1 cellular context compared by ENCODE assay signal in genomic region chr17:64007089-64007837, GRCh38.
TF ChIP-seq lines count a peak whose summit lies in the region.
"Not testable (repeated sequence)": the region's sequence is repeated elsewhere in the genome, so short reads cannot be mapped to it uniquely, and the experiment has no call there.

No MANE protein-coding gene starts in this region.

TF ChIP-seq in K562, 482 proteins besides CTCF, POLR2A, EP300 and RAD21:
- TF ChIP-seq USF1 (CRISPR knock-in tag; IDR thresholded peaks at IDR 0.05) = peak; percentile 4; the same call in 1 of the 2 replicates
- 0 out of 2 replicates have a peak, but pooled peaks have one; percentile 6 for TF ChIP-seq SMARCC2 (IDR thresholded peaks at IDR 0.05; ENCODE audit: low read depth)
- TF ChIP-seq, protein P1, sequence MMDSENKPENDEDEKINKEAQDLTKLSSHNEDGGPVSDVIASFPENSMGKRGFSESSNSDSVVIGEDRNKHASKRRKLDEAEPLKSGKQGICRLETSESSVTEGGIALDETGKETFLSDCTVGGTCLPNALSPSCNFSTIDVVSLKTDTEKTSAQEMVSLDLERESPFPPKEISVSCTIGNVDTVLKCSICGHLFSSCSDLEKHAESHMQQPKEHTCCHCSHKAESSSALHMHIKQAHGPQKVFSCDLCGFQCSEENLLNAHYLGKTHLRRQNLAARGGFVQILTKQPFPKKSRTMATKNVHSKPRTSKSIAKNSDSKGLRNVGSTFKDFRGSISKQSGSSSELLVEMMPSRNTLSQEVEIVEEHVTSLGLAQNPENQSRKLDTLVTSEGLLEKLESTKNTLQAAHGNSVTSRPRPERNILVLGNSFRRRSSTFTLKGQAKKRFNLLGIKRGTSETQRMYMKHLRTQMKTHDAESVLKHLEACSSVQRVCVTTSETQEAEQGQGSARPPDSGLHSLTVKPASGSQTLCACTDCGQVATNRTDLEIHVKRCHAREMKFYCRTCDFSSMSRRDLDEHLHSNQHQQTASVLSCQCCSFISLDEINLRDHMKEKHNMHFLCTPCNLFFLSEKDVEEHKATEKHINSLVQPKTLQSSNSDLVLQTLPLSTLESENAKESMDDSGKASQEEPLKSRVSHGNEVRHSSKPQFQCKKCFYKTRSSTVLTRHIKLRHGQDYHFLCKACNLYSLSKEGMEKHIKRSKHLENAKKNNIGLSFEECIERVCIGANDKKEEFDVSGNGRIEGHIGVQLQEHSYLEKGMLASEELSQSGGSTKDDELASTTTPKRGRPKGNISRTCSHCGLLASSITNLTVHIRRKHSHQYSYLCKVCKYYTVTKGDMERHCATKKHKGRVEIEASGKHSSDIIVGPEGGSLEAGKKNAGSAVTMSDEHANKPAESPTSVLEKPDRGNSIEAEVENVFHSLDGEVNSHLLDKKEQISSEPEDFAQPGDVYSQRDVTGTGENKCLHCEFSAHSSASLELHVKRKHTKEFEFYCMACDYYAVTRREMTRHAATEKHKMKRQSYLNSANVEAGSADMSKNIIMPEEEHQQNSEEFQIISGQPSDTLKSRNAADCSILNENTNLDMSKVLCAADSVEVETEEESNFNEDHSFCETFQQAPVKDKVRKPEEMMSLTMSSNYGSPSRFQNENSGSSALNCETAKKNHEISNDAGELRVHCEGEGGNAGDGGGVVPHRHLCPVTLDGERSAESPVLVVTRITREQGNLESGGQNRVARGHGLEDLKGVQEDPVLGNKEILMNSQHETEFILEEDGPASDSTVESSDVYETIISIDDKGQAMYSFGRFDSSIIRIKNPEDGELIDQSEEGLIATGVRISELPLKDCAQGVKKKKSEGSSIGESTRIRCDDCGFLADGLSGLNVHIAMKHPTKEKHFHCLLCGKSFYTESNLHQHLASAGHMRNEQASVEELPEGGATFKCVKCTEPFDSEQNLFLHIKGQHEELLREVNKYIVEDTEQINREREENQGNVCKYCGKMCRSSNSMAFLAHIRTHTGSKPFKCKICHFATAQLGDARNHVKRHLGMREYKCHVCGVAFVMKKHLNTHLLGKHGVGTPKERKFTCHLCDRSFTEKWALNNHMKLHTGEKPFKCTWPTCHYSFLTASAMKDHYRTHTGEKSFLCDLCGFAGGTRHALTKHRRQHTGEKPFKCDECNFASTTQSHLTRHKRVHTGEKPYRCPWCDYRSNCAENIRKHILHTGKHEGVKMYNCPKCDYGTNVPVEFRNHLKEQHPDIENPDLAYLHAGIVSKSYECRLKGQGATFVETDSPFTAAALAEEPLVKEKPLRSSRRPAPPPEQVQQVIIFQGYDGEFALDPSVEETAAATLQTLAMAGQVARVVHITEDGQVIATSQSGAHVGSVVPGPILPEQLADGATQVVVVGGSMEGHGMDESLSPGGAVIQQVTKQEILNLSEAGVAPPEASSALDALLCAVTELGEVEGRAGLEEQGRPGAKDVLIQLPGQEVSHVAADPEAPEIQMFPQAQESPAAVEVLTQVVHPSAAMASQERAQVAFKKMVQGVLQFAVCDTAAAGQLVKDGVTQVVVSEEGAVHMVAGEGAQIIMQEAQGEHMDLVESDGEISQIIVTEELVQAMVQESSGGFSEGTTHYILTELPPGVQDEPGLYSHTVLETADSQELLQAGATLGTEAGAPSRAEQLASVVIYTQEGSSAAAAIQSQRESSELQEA (IDR thresholded peaks at IDR 0.05; ENCODE audit: low read depth) = peak; percentile 84
- TF ChIP-seq, protein P2, sequence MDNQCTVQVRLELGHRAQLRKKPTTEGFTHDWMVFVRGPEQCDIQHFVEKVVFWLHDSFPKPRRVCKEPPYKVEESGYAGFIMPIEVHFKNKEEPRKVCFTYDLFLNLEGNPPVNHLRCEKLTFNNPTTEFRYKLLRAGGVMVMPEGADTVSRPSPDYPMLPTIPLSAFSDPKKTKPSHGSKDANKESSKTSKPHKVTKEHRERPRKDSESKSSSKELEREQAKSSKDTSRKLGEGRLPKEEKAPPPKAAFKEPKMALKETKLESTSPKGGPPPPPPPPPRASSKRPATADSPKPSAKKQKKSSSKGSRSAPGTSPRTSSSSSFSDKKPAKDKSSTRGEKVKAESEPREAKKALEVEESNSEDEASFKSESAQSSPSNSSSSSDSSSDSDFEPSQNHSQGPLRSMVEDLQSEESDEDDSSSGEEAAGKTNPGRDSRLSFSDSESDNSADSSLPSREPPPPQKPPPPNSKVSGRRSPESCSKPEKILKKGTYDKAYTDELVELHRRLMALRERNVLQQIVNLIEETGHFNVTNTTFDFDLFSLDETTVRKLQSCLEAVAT (IDR thresholded peaks at IDR 0.05) = 0 out of 4 replicates have a peak, but pooled peaks have one; percentile 46 to 51
- TF ChIP-seq MBD2 (IDR thresholded peaks at IDR 0.05; ENCODE audit: borderline replicate concordance, low read depth) = peak; percentile 4; the same call in 1 of the 2 replicates
- TF ChIP-seq ZNF197 (CRISPR knock-in tag; IDR thresholded peaks at IDR 0.05; ENCODE audit: low read depth) = 0 out of 2 replicates have a peak, but pooled peaks have one; percentile 66
- TF ChIP-seq ZFX (CRISPR knock-in tag; IDR thresholded peaks at IDR 0.05) = peak; percentile 57
- TF ChIP-seq ZNF644 (tag; IDR thresholded peaks at IDR 0.05; ENCODE audit: low read depth) = peak; percentile 67; the same call in 1 of the 2 replicates
- 0 out of 2 replicates have a peak, but pooled peaks have one; percentile 24 for TF ChIP-seq HLTF (IDR thresholded peaks at IDR 0.05)
- TF ChIP-seq NR1H2 (CRISPR knock-in tag; IDR thresholded peaks at IDR 0.05) = 0 out of 2 replicates have a peak, but pooled peaks have one; percentile 39
- TF ChIP-seq GTF2A2 (tag; IDR thresholded peaks at IDR 0.05) = 0 out of 2 replicates have a peak, but pooled peaks have one; percentile 35
- TF ChIP-seq SMARCA5 (IDR thresholded peaks at IDR 0.05) = 0 out of 2 replicates have a peak, but pooled peaks have one; percentile 66
- peak; percentile 25 for TF ChIP-seq BRD9 (IDR thresholded peaks at IDR 0.05; ENCODE audit: low read depth, partially characterized antibody)
- peak in 1 of 2 experiments; percentile 60; a peak in 2 of 4 replicates for TF ChIP-seq NRF1 (conservative IDR thresholded peaks at IDR 0.05 in 1 of 2, IDR thresholded peaks at IDR 0.05 in 1 of 2)
- not testable (repeated sequence) for TF ChIP-seq NR2C2 (CRISPR knock-in tag; IDR thresholded peaks at IDR 0.05)
- 0 out of 2 replicates have a peak, but pooled peaks have one; percentile 24 for TF ChIP-seq NR2C2 (tag; IDR thresholded peaks at IDR 0.05)
- TF ChIP-seq, protein P3, sequence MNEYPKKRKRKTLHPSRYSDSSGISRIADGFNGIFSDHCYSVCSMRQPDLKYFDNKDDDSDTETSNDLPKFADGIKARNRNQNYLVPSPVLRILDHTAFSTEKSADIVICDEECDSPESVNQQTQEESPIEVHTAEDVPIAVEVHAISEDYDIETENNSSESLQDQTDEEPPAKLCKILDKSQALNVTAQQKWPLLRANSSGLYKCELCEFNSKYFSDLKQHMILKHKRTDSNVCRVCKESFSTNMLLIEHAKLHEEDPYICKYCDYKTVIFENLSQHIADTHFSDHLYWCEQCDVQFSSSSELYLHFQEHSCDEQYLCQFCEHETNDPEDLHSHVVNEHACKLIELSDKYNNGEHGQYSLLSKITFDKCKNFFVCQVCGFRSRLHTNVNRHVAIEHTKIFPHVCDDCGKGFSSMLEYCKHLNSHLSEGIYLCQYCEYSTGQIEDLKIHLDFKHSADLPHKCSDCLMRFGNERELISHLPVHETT (CRISPR knock-in tag; conservative IDR thresholded peaks at IDR 0.05 in 1 of 2, IDR thresholded peaks at IDR 0.05 in 1 of 2) = peak in 1 of 2 experiments; percentile 54; a peak in 1 of 4 replicates
- TF ChIP-seq, protein P4, sequence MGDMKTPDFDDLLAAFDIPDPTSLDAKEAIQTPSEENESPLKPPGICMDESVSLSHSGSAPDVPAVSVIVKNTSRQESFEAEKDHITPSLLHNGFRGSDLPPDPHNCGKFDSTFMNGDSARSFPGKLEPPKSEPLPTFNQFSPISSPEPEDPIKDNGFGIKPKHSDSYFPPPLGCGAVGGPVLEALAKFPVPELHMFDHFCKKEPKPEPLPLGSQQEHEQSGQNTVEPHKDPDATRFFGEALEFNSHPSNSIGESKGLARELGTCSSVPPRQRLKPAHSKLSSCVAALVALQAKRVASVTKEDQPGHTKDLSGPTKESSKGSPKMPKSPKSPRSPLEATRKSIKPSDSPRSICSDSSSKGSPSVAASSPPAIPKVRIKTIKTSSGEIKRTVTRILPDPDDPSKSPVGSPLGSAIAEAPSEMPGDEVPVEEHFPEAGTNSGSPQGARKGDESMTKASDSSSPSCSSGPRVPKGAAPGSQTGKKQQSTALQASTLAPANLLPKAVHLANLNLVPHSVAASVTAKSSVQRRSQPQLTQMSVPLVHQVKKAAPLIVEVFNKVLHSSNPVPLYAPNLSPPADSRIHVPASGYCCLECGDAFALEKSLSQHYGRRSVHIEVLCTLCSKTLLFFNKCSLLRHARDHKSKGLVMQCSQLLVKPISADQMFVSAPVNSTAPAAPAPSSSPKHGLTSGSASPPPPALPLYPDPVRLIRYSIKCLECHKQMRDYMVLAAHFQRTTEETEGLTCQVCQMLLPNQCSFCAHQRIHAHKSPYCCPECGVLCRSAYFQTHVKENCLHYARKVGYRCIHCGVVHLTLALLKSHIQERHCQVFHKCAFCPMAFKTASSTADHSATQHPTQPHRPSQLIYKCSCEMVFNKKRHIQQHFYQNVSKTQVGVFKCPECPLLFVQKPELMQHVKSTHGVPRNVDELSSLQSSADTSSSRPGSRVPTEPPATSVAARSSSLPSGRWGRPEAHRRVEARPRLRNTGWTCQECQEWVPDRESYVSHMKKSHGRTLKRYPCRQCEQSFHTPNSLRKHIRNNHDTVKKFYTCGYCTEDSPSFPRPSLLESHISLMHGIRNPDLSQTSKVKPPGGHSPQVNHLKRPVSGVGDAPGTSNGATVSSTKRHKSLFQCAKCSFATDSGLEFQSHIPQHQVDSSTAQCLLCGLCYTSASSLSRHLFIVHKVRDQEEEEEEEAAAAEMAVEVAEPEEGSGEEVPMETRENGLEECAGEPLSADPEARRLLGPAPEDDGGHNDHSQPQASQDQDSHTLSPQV (IDR thresholded peaks at IDR 0.05) = 0 out of 2 replicates have a peak, but pooled peaks have one; percentile 12
- TF ChIP-seq DMBX1 (CRISPR knock-in tag; IDR thresholded peaks at IDR 0.05; ENCODE audit: borderline replicate concordance) = peak; percentile 26; the same call in 1 of the 2 replicates
- TF ChIP-seq EHMT2 (IDR thresholded peaks at IDR 0.05) = 0 out of 2 replicates have a peak, but pooled peaks have one; percentile 9
- TF ChIP-seq HMGXB4 (CRISPR knock-in tag; IDR thresholded peaks at IDR 0.05) = 0 out of 2 replicates have a peak, but pooled peaks have one; percentile 49
